11 cellular contexts compared by ENCODE assay signal in the genomic region with DNA sequence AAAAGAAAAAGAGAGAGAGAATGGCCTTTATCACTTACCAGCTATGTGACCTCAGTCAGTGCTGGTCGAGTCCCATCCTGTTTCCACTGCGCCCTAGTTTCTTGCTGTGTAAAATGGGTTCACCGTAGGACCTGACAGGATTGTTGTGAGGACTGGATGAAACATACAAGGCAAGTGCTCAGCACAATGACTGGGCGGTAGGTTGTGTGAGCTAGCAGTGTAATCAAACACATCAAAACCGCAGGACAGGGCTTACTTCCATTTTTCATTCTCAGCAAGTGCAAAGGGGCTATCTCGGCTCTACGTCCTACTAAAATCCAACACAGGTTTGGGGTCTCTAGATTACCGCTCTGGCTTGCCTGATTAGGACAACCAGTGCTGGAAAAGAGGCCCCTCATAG. TPM values are rescaled to one million over a fixed set of nuclear protein-coding genes. Genes with fewer than 3 reads are reported as not detected.
DNase-seq lines count a peak whose midpoint lies in the region; ATAC-seq and TF ChIP-seq lines count a peak whose summit lies in the region.
"Had no signal": no experiment of that assay in that cellular context is flagged by ENCODE, and none has a peak within 500 bp of the region (broad histone marks: within the 10 kb centered on the region; RNA-seq: fewer than 3 reads in every experiment).

No MANE protein-coding gene starts in this region.

- peak overlapping the region; percentile 49 for H3K27ac Mint-ChIP-seq in Caco-2 (ENCODE audit: unreplicated experiment)
- H3K27ac Mint-ChIP-seq: activated naive CD8-positive, alpha-beta T cell treated with anti-CD3 and anti-CD28 coated beads, Interleukin-2, amount 50 U/mL, for 24 hours had no signal

- no peak overlapping the region for H3K4me3 Mint-ChIP-seq in Caco-2 (ENCODE audit: unreplicated experiment)
- H3K4me3 Mint-ChIP-seq: activated naive CD8-positive, alpha-beta T cell treated with anti-CD3 and anti-CD28 coated beads, Interleukin-2, amount 50 U/mL, for 24 hours had no signal

- TF ChIP-seq CTCF in Caco-2 (IDR thresholded peaks at IDR 0.05; ENCODE audit: insufficient read depth in 1 of 2, low read depth in 1 of 2, low read length in 1 of 2, severe bottlenecking in 1 of 2, unreplicated experiment in 1 of 2) (no peak), fibroblast of lung (conservative IDR thresholded peaks at IDR 0.05 in 1 of 2, IDR thresholded peaks at IDR 0.05 in 1 of 2; ENCODE audit: low read depth in 1 of 2, low read length in 2 of 2) (no peak), omental fat pad (IDR thresholded peaks at IDR 0.05) (no peak)

- no peaks in the 10 kb centered on the region for H3K79me2 ChIP-seq in fibroblast of lung (ENCODE audit: control insufficient read depth, insufficient read depth, low read length)

- no peak for DNase-seq in Caco-2
- DNase-seq in OCI-M1 (lab: John Stamatoyannopoulos, UW): peak; percentile 90
- DNase-seq in fibroblast of lung (ENCODE audit: low read depth in 2 of 2): peak; percentile 23 to 63
- DNase-seq in omental fat pad (ENCODE audit: low spot score): no peak
- DNase-seq in H7: no peak
- DNase-seq in stimulated activated CD4-positive, alpha-beta T cell treated with anti-CD3 and anti-CD28 coated beads, Interleukin-4, amount 100 ng/mL, for 4 hours: no peak
- DNase-seq: activated naive CD8-positive, alpha-beta T cell treated with anti-CD3 and anti-CD28 coated beads, Interleukin-2, amount 50 U/mL, for 24 hours; NCI-H69 had no signal

- H3K36me3 ChIP-seq in Caco-2 (ENCODE audit: control insufficient read depth, insufficient read depth, low read length): no peaks in the 10 kb centered on the region
- no peaks in the 10 kb centered on the region for H3K36me3 ChIP-seq in fibroblast of lung (ENCODE audit: control insufficient read depth, insufficient read depth, low read length)
- H3K36me3 ChIP-seq in H7 (replicated peaks; ENCODE audit: control insufficient read depth, insufficient read depth, low read length): no peaks in the 10 kb centered on the region

- H3K9me3 ChIP-seq in Caco-2 (no peaks in the 10 kb centered on the region), fibroblast of lung (ENCODE audit: control insufficient read depth, insufficient read depth, low read depth, low read length) (no peaks in the 10 kb centered on the region)

- H3K9ac ChIP-seq in fibroblast of lung (ENCODE audit: insufficient read depth, low read length): no peak overlapping the region

- H3K4me1 ChIP-seq in Caco-2: peaks cover 9% of the 10 kb centered on the region; the same call in 1 of the 2 replicates
- H3K4me1 ChIP-seq in fibroblast of lung (ENCODE audit: control insufficient read depth, extremely low read depth, insufficient read depth, low read length): peaks cover 8% of the 10 kb centered on the region

- H3K36me3 Mint-ChIP-seq in Caco-2 (ENCODE audit: insufficient read depth, unreplicated experiment): peaks cover 16% of the 10 kb centered on the region

- H3K9me3 Mint-ChIP-seq in Caco-2 (ENCODE audit: unreplicated experiment): no peaks in the 10 kb centered on the region
- H3K9me3 Mint-ChIP-seq: activated naive CD8-positive, alpha-beta T cell treated with anti-CD3 and anti-CD28 coated beads, Interleukin-2, amount 50 U/mL, for 24 hours had no signal

- H3K27ac ChIP-seq in fibroblast of lung (ENCODE audit: insufficient read depth, low read length): no peak overlapping the region
- H3K27ac ChIP-seq: VCaP had no signal

- H3K27me3 ChIP-seq in Caco-2 (replicated peaks; ENCODE audit: control insufficient read depth, insufficient read depth, low read length) (no peaks in the 10 kb centered on the region), fibroblast of lung (ENCODE audit: control insufficient read depth, insufficient read depth, low read length) (no peaks in the 10 kb centered on the region), H7 (ENCODE audit: control insufficient read depth, insufficient read depth, low read length) (no peaks in the 10 kb centered on the region)

- peaks cover 4% of the 10 kb centered on the region for H3K4me1 Mint-ChIP-seq in Caco-2 (ENCODE audit: low read depth, unreplicated experiment)
- H3K4me1 Mint-ChIP-seq: activated naive CD8-positive, alpha-beta T cell treated with anti-CD3 and anti-CD28 coated beads, Interleukin-2, amount 50 U/mL, for 24 hours had no signal

- BruUV-seq in Caco-2 (replicated peaks; lab: Mats Ljungman, UMichigan): no TSS peak

- ATAC-seq in omental fat pad (ENCODE audit: low FRiP score) (peak; percentile 62), GM21529 (IDR thresholded peaks at IDR 0.05; ENCODE audit: unreplicated experiment) (no peak), GM21390 (IDR thresholded peaks at IDR 0.05; ENCODE audit: unreplicated experiment) (no peak)
- ATAC-seq: activated naive CD8-positive, alpha-beta T cell treated with anti-CD3 and anti-CD28 coated beads, Interleukin-2, amount 50 U/mL, for 24 hours had no signal

- intact Hi-C loops in Caco-2 (cut with micrococcal nuclease; ENCODE audit: unreplicated experiment): no loop called here

- no peaks in the 10 kb centered on the region for H4K20me1 ChIP-seq in fibroblast of lung (ENCODE audit: control insufficient read depth, extremely low read depth, insufficient read depth, low read length)

- H3K4me2 ChIP-seq in fibroblast of lung (ENCODE audit: extremely low read depth, insufficient read depth, low read length): no peak overlapping the region

- POLR2A ChIA-PET in Caco-2 (lab: Charles Lee): no interaction called here

- H3K27me3 Mint-ChIP-seq in Caco-2 (ENCODE audit: insufficient read depth, unreplicated experiment): no peaks in the 10 kb centered on the region
- H3K27me3 Mint-ChIP-seq: activated naive CD8-positive, alpha-beta T cell treated with anti-CD3 and anti-CD28 coated beads, Interleukin-2, amount 50 U/mL, for 24 hours had no signal

- CTCF ChIA-PET in Caco-2 (lab: Charles Lee): no interaction called here

- H3K4me3 ChIP-seq in Caco-2 (ENCODE audit: low read depth, low read length): no peak overlapping the region
- no peak overlapping the region for H3K4me3 ChIP-seq in fibroblast of lung (replicated peaks in 1 of 4; ENCODE audit: control extremely low read depth in 1 of 4, insufficient read depth in 1 of 4, low read depth in 3 of 4, low read length in 4 of 4)
- no peak overlapping the region for H3K4me3 ChIP-seq in H7 (ENCODE audit: insufficient read depth, low read depth, low read length)

- H2AFZ ChIP-seq in fibroblast of lung (ENCODE audit: low read length): no peak overlapping the region

RNA-seq across cellular contexts. Expression of gene ATXN2, which starts 36.4 kb away (rescaled TPM):
- 78.5 and 79.2 TPM in 2 replicates for total RNA-seq in Caco-2 (2022)
- total RNA-seq in fibroblast of lung: 21.1 and 31.2 TPM in 2 replicates
- 25.9 and 33.6 TPM in 2 replicates for polyA plus RNA-seq in fibroblast of lung
- polyA plus RNA-seq in fibroblast of lung (2012): 44.8 and 46.4 TPM in 2 replicates
- polyA minus RNA-seq in fibroblast of lung (ENCODE audit: low replicate concordance): 66.4 and 149 TPM in 2 replicates
- total RNA-seq in omental fat pad: 10 to 100 TPM; 35.1 to 70.0 (median 55.4) TPM
- total RNA-seq in H7 (2014; rRNA removed; shearing (Covaris generic)): 14.4 and 28.7 TPM in 2 replicates

RNA-seq across cellular contexts. Expression of gene BRAP, which starts 50.2 kb away (rescaled TPM):
- total RNA-seq in Caco-2 (2022) (24.4 and 24.6 TPM in 2 replicates), fibroblast of lung (18.0 and 19.0 TPM in 2 replicates), omental fat pad (10 to 100 TPM; 16.9 to 20.0 (median 17.7) TPM)
- 19.9 and 21.4 TPM in 2 replicates for polyA plus RNA-seq in fibroblast of lung
- polyA plus RNA-seq in fibroblast of lung (2012): 12.4 and 13.3 TPM in 2 replicates
- polyA minus RNA-seq in fibroblast of lung (ENCODE audit: low replicate concordance): 10.9 and 14.8 TPM in 2 replicates
- 15.6 and 20.4 TPM in 2 replicates for total RNA-seq in H7 (2014; rRNA removed; shearing (Covaris generic))

RNA-seq across cellular contexts. Expression of gene ACAD10, which starts 50.3 kb away (rescaled TPM):
- 19.0 and 26.1 TPM in 2 replicates for total RNA-seq in Caco-2 (2022)
- total RNA-seq in fibroblast of lung: 16.2 and 19.8 TPM in 2 replicates
- polyA plus RNA-seq in fibroblast of lung: 10.1 and 11.2 TPM in 2 replicates
- polyA plus RNA-seq in fibroblast of lung (2012): 9.9 and 10.0 TPM in 2 replicates
- polyA minus RNA-seq in fibroblast of lung (ENCODE audit: low replicate concordance): 21.4 and 48.3 TPM in 2 replicates
- total RNA-seq in omental fat pad: 10 to 100 TPM; 12.2 to 29.6 (median 15.9) TPM
- 20.7 and 24.5 TPM in 2 replicates for total RNA-seq in H7 (2014; rRNA removed; shearing (Covaris generic))

Comparison
In these comparisons a context has a peak if more than half of its experiments do, and no peak if none do; other contexts are left out.
1. DNase-seq: peak in OCI-M1 (single experiment) and fibroblast of lung (2 of 2); none in Caco-2 (0 of 2), omental fat pad (single experiment), H7 (single experiment) and stimulated activated CD4-positive, alpha-beta T cell treated with anti-CD3 and anti-CD28 coated beads, Interleukin-4, amount 100 ng/mL, for 4 hours (0 of 2).